9 cellular contexts compared by ENCODE assay signal in the genomic region with DNA sequence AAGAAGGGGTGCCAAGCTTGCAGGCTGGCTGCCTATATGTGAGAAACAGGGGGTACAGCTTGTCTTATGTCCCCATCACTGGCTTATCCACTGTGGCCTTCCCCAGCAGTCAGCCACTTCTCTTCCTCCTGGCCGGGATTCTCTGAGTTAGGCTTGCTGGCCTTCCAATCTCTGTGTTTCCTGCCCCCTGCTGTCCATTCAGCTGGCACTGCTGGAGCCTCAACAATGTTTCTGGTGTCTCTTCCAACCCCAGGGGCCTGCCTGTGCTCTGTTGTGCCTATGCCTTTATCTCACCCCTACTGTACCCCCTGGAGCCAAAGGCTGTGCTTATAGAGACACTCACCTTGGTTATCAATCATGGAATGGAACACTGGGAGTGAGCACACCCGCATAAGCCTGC. TPM values are rescaled to one million over a fixed set of nuclear protein-coding genes. Genes with fewer than 3 reads are reported as not detected.
A peak's percentile ranks its signal among the peaks of the same experiment; 100 is the strongest.
DNase-seq lines count a peak whose midpoint lies in the region; ATAC-seq and TF ChIP-seq lines count a peak whose summit lies in the region.
"Had no signal": no experiment of that assay in that cellular context is flagged by ENCODE, and none has a peak within 500 bp of the region (broad histone marks: within the 10 kb centered on the region; RNA-seq: fewer than 3 reads in every experiment).

No MANE protein-coding gene starts in this region.

- peaks cover 13% of the 10 kb centered on the region for H3K9me3 Mint-ChIP-seq in activated T-cell treated with anti-CD3 and anti-CD28 coated beads, Interleukin-2, amount 50 U/mL, for 24 hours

- DNase-seq in COR-L47 (lab: John Stamatoyannopoulos, UW) (peak; percentile 26), HT1080 (ENCODE audit: low read depth) (peak; percentile 63), astrocyte of the spinal cord (ENCODE audit: low read depth, low spot score) (no peak), kidney glomerular epithelial cell (lab: John Stamatoyannopoulos, UW) (peak; percentile 4)
- DNase-seq in activated T-cell treated with anti-CD3 and anti-CD28 coated beads, Interleukin-2, amount 50 U/mL, for 24 hours, result no peak

- peak; percentile 58 for TF ChIP-seq CTCF in astrocyte of the spinal cord (IDR thresholded peaks at IDR 0.05; ENCODE audit: low read depth, low read length)

- no peaks in the 10 kb centered on the region for H3K36me3 Mint-ChIP-seq in activated T-cell treated with anti-CD3 and anti-CD28 coated beads, Interleukin-2, amount 50 U/mL, for 24 hours (ENCODE audit: low read depth)

- H3K27me3 Mint-ChIP-seq in activated T-cell treated with anti-CD3 and anti-CD28 coated beads, Interleukin-2, amount 50 U/mL, for 24 hours, result peaks cover 28% of the 10 kb centered on the region

- in situ Hi-C loops in astrocyte of the spinal cord (cut with HindIII; ENCODE audit: low sequenced_read_pairs), result no loop called here

- H3K27ac Mint-ChIP-seq in activated T-cell treated with anti-CD3 and anti-CD28 coated beads, Interleukin-2, amount 50 U/mL, for 24 hours, result no peak overlapping the region
- H3K27ac Mint-ChIP-seq: IgD-negative memory B cell had no signal

- no peak for ATAC-seq in GM18867 (IDR thresholded peaks at IDR 0.05; ENCODE audit: unreplicated experiment)
- no peak for ATAC-seq in HG03039 (IDR thresholded peaks at IDR 0.05; ENCODE audit: unreplicated experiment)
- no peak for ATAC-seq in HG03025 (IDR thresholded peaks at IDR 0.05; ENCODE audit: low FRiP score, unreplicated experiment)

- no peak overlapping the region for H3K4me3 ChIP-seq in astrocyte of the spinal cord (ENCODE audit: low read depth, low read length)

- H3K4me3 Mint-ChIP-seq in activated T-cell treated with anti-CD3 and anti-CD28 coated beads, Interleukin-2, amount 50 U/mL, for 24 hours, result no peak overlapping the region
- H3K4me3 Mint-ChIP-seq: IgD-negative memory B cell had no signal

- no peaks in the 10 kb centered on the region for H3K4me1 Mint-ChIP-seq in activated T-cell treated with anti-CD3 and anti-CD28 coated beads, Interleukin-2, amount 50 U/mL, for 24 hours (ENCODE audit: low read depth)

RNA-seq across cellular contexts. Expression of gene ANAPC13, which starts 36.5 kb away (rescaled TPM):
- total RNA-seq in HT1080 (2014; rRNA removed; shearing (Covaris generic)), result 82.9 and 104 TPM in 2 replicates
- 156 and 166 TPM in 2 replicates for polyA plus RNA-seq in HT1080 (2015; cell fraction: cytosol; rRNA removed)
- polyA plus RNA-seq in HT1080 (2015; cell fraction: nucleus; rRNA removed), result 66.5 and 67.2 TPM in 2 replicates

RNA-seq across cellular contexts. Expression of gene CEP63, which starts 36.6 kb away (rescaled TPM):
- 25.6 and 28.1 TPM in 2 replicates for total RNA-seq in HT1080 (2014; rRNA removed; shearing (Covaris generic))
- polyA plus RNA-seq in HT1080 (2015; cell fraction: cytosol; rRNA removed), result 43.3 and 50.3 TPM in 2 replicates
- polyA plus RNA-seq in HT1080 (2015; cell fraction: nucleus; rRNA removed), result 29.0 and 29.4 TPM in 2 replicates

Comparison
In these comparisons a context has a peak if more than half of its experiments do, and no peak if none do; other contexts are left out.
1. DNase-seq: peak in COR-L47 (single experiment), HT1080 (single experiment) and kidney glomerular epithelial cell (single experiment); none in astrocyte of the spinal cord (single experiment) and activated T-cell treated with anti-CD3 and anti-CD28 coated beads, Interleukin-2, amount 50 U/mL, for 24 hours (single experiment).